Comparison of ENCODE assay signal across 9 cellular contexts in the genomic region with DNA sequence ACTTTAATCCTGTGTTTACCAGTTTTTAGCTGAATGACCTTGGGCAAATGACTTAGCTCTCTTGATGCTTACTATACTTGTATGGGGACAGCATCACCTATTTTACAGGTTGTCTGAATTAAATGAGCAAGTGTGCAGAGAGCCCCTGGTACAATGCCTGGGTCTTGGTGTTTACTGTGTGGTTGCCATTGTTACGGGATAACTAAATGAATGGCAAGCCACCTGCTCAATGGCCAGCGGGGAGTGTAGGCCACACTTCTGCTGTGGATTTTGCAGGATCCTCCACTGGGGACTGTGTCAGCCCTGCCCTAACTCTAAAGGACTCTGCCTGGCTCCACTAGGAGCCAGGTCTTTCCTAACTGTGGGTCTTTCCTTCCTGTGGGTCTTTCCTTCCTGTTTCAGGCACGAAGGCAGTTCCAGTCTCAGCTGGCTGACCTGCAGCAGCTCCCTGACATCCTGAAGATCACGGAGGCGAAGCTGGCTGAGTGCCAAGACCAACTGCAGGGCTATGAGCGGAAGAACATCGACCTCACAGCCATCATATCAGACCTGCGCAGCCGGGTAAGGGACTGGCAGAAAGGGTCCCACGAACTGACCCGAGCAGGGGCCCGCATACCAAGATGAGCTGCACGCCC. TPM values are rescaled to one million over a fixed set of nuclear protein-coding genes. Genes with fewer than 3 reads are reported as not detected.
DNase-seq lines count a peak whose midpoint lies in the region; ATAC-seq and TF ChIP-seq lines count a peak whose summit lies in the region.
"Had no signal": no experiment of that assay in that cellular context is flagged by ENCODE, and none has a peak within 500 bp of the region (broad histone marks: within the 10 kb centered on the region; RNA-seq: fewer than 3 reads in every experiment).

No MANE protein-coding gene starts in this region.

- H2AFZ ChIP-seq in neuronal stem cell (ENCODE audit: low read length), result no peak overlapping the region

- H3K14ac ChIP-seq in neuronal stem cell (ENCODE audit: low read length), result no peak overlapping the region

- no peak overlapping the region for H3K23ac ChIP-seq in neuronal stem cell (ENCODE audit: low read depth, low read length, poor library complexity)

- H2BK12ac ChIP-seq in neuronal stem cell (ENCODE audit: low read length), result no peak overlapping the region

- no peak overlapping the region for H3K4me3 ChIP-seq in body of pancreas
- no peak overlapping the region for H3K4me3 ChIP-seq in neuronal stem cell (ENCODE audit: low read length in 2 of 2)

- DNase-seq in CD4-positive, alpha-beta T cell, result peak in 4 of 10 experiments; percentile 4 to 39 (median 14)
- DNase-seq in NCI-H146 treated with DMSO at 0.1 percent for 48 hours (lab: John Stamatoyannopoulos, UW; ENCODE audit: unreplicated experiment) (peak; percentile 65), body of pancreas (peak; percentile 34 to 70 (median 62)), lung microvascular endothelial cell (ENCODE audit: low read depth in 2 of 2) (peak; percentile 81 to 88), neuronal stem cell (ENCODE audit: low spot score) (no peak), HuH-7 (ENCODE audit: low spot score) (no peak)
- DNase-seq: NCI-H1930 had no signal

- no peak overlapping the region for H3K4me3 Mint-ChIP-seq in CD4-positive, alpha-beta T cell

- H3K79me1 ChIP-seq in neuronal stem cell (ENCODE audit: low read depth, low read length), result no peaks in the 10 kb centered on the region

- no peak overlapping the region for H3K27ac ChIP-seq in CD4-positive, alpha-beta T cell (ENCODE audit: low read depth, low read length)
- H3K27ac ChIP-seq in body of pancreas, result peak overlapping the region in 1 of 4 donors; percentile 24
- no peak overlapping the region for H3K27ac ChIP-seq in neuronal stem cell (replicated peaks; ENCODE audit: low read length)

- no peaks in the 10 kb centered on the region for H3K9me3 ChIP-seq in CD4-positive, alpha-beta T cell (ENCODE audit: control insufficient read depth, low read length)
- H3K9me3 ChIP-seq in body of pancreas (no peaks in the 10 kb centered on the region), neuronal stem cell (replicated peaks in 1 of 2; ENCODE audit: control insufficient read depth in 2 of 2, insufficient read depth in 1 of 2, low read depth in 1 of 2, low read length in 2 of 2) (no peaks in the 10 kb centered on the region)

- H3K27me3 ChIP-seq in CD4-positive, alpha-beta T cell (ENCODE audit: control insufficient read depth, insufficient read depth, low read length), result no peaks in the 10 kb centered on the region
- H3K27me3 ChIP-seq in body of pancreas (no peaks in the 10 kb centered on the region), neuronal stem cell (ENCODE audit: control insufficient read depth in 3 of 3, insufficient read depth in 3 of 3, low read depth in 1 of 3, low read length in 3 of 3) (no peaks in the 10 kb centered on the region)

- TF ChIP-seq POLR2A in body of pancreas (IDR thresholded peaks at IDR 0.05), result no peak

- no peak overlapping the region for H4K8ac ChIP-seq in neuronal stem cell (ENCODE audit: low read depth, low read length)

- no peaks in the 10 kb centered on the region for H3K9me3 Mint-ChIP-seq in CD4-positive, alpha-beta T cell

- no peak overlapping the region for H2BK15ac ChIP-seq in neuronal stem cell (ENCODE audit: low read length)

- CTCF ChIA-PET in CD4-positive, alpha-beta T cell (lab: Charles Lee), result no interaction called here

- no peak overlapping the region for H2AK5ac ChIP-seq in neuronal stem cell (ENCODE audit: low read depth, low read length)

- intact Hi-C loops in CD4-positive, alpha-beta T cell (cut with DNase I, micrococcal nuclease), result no loop called here
- intact Hi-C loops in body of pancreas (cut with DNase I), result no loop called here

- H3K27me3 Mint-ChIP-seq in CD4-positive, alpha-beta T cell, result no peaks in the 10 kb centered on the region

- WGBS in body of pancreas, 2 donors, result 38 to 64% methylated on average over 11 to 13 of the region's 13 CpGs
- WGBS in neuronal stem cell (ENCODE audit: extremely low coverage in 2 of 2, insufficient read length in 2 of 2, insufficient replicate concordance in 1 of 2), 2 donors, result no CpG with 5 or more reads among the region's 13 CpGs

- H4K91ac ChIP-seq in neuronal stem cell (ENCODE audit: low read depth, low read length, poor library complexity), result no peak overlapping the region

- TF ChIP-seq CTCF in CD4-positive, alpha-beta T cell (IDR thresholded peaks at IDR 0.05), result no peak
- TF ChIP-seq CTCF in body of pancreas (IDR thresholded peaks at IDR 0.05), result no peak

- H3K27ac Mint-ChIP-seq in CD4-positive, alpha-beta T cell, result peak overlapping the region; percentile 52

- H2BK5ac ChIP-seq in neuronal stem cell (ENCODE audit: low read length), result no peak overlapping the region

- H3K36me3 Mint-ChIP-seq in CD4-positive, alpha-beta T cell (ENCODE audit: low read depth), result peaks cover 63% of the 10 kb centered on the region

- H2BK120ac ChIP-seq in neuronal stem cell (ENCODE audit: low read depth, low read length), result no peak overlapping the region

- POLR2A ChIA-PET in CD4-positive, alpha-beta T cell (lab: Charles Lee), result interaction anchor here (1.1 kb wide), 1 partner anchor 11 kb away, joined by 4 read pairs; a partner anchor contains a TSS

- H3K36me3 ChIP-seq in body of pancreas (replicated peaks in 1 of 2; ENCODE audit: insufficient read depth in 1 of 2, low read depth in 2 of 2), result peaks cover 0 to 14% of the 10 kb centered on the region in 2 donors
- peaks cover 39 to 94% of the 10 kb centered on the region in 2 donors for H3K36me3 ChIP-seq in neuronal stem cell (replicated peaks in 1 of 2; ENCODE audit: control insufficient read depth in 2 of 2, insufficient read depth in 2 of 2, low read length in 2 of 2)

- no peak for ATAC-seq in CD4-positive, alpha-beta T cell (ENCODE audit: poor library complexity)
- ATAC-seq in body of pancreas (peak; percentile 42), GM21576 (IDR thresholded peaks at IDR 0.05; ENCODE audit: unreplicated experiment) (no peak), HG02610 (IDR thresholded peaks at IDR 0.05; ENCODE audit: unreplicated experiment) (no peak)

- H3K4ac ChIP-seq in neuronal stem cell (ENCODE audit: low read length), result no peak overlapping the region

- H3K4me1 ChIP-seq in body of pancreas (no peaks in the 10 kb centered on the region), neuronal stem cell (ENCODE audit: control insufficient read depth in 2 of 2, insufficient read depth in 1 of 2, low read depth in 1 of 2, low read length in 2 of 2) (no peaks in the 10 kb centered on the region)

- no peak overlapping the region for H3K18ac ChIP-seq in neuronal stem cell (ENCODE audit: low read length)

- peaks cover 13% of the 10 kb centered on the region for H3K4me1 Mint-ChIP-seq in CD4-positive, alpha-beta T cell (ENCODE audit: low read depth)

- no peak overlapping the region for H3K4me2 ChIP-seq in neuronal stem cell (ENCODE audit: insufficient read depth, low read length, poor library complexity, severe bottlenecking)

- H3K9ac ChIP-seq in neuronal stem cell (ENCODE audit: low read depth, low read length, poor library complexity), result no peak overlapping the region

RNA-seq across cellular contexts. Expression of a gene that starts 10.3 kb away (rescaled TPM):
- total RNA-seq in CD4-positive, alpha-beta T cell, result 1 to 10 TPM; 8.0 to 8.4 TPM
- total RNA-seq in body of pancreas (10 to 100 TPM in 1 of 2 donors, 1 to 10 TPM in 1; 8.3 to 11.5 TPM), lung microvascular endothelial cell (8.5 and 10.9 TPM in 2 replicates)
- polyA plus RNA-seq in neuronal stem cell (2013, experiment 1 of 2), result 12.1 TPM
- 11.8 TPM for polyA plus RNA-seq in neuronal stem cell (2013, experiment 2 of 2)

RNA-seq across cellular contexts. Expression of a gene that starts 38.4 kb away (rescaled TPM):
- 10 to 100 TPM; 18.3 to 21.3 TPM for total RNA-seq in CD4-positive, alpha-beta T cell
- total RNA-seq in body of pancreas (10 to 100 TPM; 14.3 to 23.4 TPM), lung microvascular endothelial cell (20.5 and 25.4 TPM in 2 replicates)
- polyA plus RNA-seq in neuronal stem cell (2013, experiment 1 of 2), result 27.4 TPM
- 27.8 TPM for polyA plus RNA-seq in neuronal stem cell (2013, experiment 2 of 2)

RNA-seq across cellular contexts. Expression of a gene that starts 58.2 kb away (rescaled TPM):
- 100 to 1,000 TPM; 386 to 392 TPM for total RNA-seq in CD4-positive, alpha-beta T cell
- total RNA-seq in body of pancreas (100 to 1,000 TPM; 119 to 248 TPM), lung microvascular endothelial cell (412 and 449 TPM in 2 replicates)
- polyA plus RNA-seq in neuronal stem cell (2013, experiment 1 of 2), result 68.7 TPM
- 64.6 TPM for polyA plus RNA-seq in neuronal stem cell (2013, experiment 2 of 2)

Comparison
In these comparisons a context has a peak if more than half of its experiments do, and no peak if none do; other contexts are left out.
1. DNase-seq: peak in NCI-H146 treated with DMSO at 0.1 percent for 48 hours (single experiment), body of pancreas (4 of 4) and lung microvascular endothelial cell (2 of 2); none in neuronal stem cell (single experiment) and HuH-7 (single experiment).